15 cellular contexts compared by ENCODE assay signal in the genomic region with DNA sequence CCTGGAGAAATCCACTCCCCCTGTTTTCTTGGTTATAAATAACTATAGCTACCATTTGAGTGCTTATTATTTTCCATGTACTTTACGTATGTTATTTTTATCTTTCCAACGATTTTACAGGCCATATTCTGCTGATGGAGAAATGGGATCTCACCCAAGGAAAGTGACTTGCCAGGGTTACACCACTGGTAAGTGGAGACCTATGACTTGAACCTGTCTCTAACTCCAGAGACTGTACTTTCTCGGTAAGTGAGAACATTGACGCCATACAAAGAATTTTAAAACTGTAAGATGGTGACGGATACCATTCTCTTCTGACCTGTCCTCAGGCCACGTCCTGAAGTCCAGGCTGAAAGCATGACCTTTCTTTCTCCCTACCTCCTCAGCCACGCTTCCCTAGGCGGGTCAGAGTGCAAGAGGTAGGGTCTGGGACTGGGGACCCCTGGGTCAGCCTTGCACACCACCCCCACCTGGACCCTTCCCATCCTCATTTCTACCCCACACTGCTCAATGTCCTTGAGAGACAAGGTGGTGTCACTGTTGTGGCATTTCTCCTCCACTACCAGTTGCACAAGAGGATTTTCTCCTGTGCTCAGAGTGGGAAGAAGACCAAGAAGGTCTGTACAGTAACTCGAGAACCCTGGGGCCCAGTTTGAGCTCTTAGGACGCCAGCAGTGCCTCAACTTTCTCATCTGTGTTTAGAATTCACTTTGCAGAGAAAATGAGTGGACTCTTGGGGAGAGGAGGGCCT. TPM values are rescaled to one million over a fixed set of nuclear protein-coding genes. Genes with fewer than 3 reads are reported as not detected.
DNase-seq lines count a peak whose midpoint lies in the region; TF ChIP-seq lines count a peak whose summit lies in the region.
"Had no signal": no experiment of that assay in that cellular context is flagged by ENCODE, and none has a peak within 500 bp of the region (broad histone marks: within the 10 kb centered on the region; RNA-seq: fewer than 3 reads in every experiment).

No MANE protein-coding gene starts in this region.

- H3K9ac ChIP-seq in NT2/D1 (ENCODE audit: insufficient read length, low read depth) = peak overlapping the region; percentile 77
- no peak overlapping the region for H3K9ac ChIP-seq in iPS-18a (ENCODE audit: low read length)

- no peaks in the 10 kb centered on the region for H3K9me3 Mint-ChIP-seq in Calu3 (ENCODE audit: low read depth, unreplicated experiment)
- H3K9me3 Mint-ChIP-seq: activated CD4-positive, alpha-beta T cell treated with anti-CD3 and anti-CD28 coated beads, Interleukin-2, amount 10 ng/mL, durations not matched to agents 7 days and 5 days had no signal

- H3K27me3 ChIP-seq in NT2/D1 (ENCODE audit: insufficient read depth, insufficient read length) (peaks cover 80% of the 10 kb centered on the region), iPS-18a (ENCODE audit: control insufficient read depth, insufficient read depth, low read length) (peaks cover 91% of the 10 kb centered on the region), sigmoid colon (no peaks in the 10 kb centered on the region)
- H3K27me3 ChIP-seq: pancreas had no signal

- H3K79me2 ChIP-seq in OCI-LY7 (ENCODE audit: insufficient read depth, low read depth, low read length) = no peaks in the 10 kb centered on the region

- no peak overlapping the region for H3K27ac Mint-ChIP-seq in Calu3 (ENCODE audit: unreplicated experiment)
- H3K27ac Mint-ChIP-seq: activated CD4-positive, alpha-beta T cell treated with anti-CD3 and anti-CD28 coated beads, Interleukin-2, amount 10 ng/mL, durations not matched to agents 7 days and 5 days; CD4-positive, CD25-positive, alpha-beta regulatory T cell had no signal

- H3K9me3 ChIP-seq in NT2/D1 (ENCODE audit: insufficient read depth, low read length) = peaks cover 5% of the 10 kb centered on the region; the same call in 1 of the 2 replicates
- H3K9me3 ChIP-seq in iPS-18a (ENCODE audit: control insufficient read depth, low read depth, low read length) = no peaks in the 10 kb centered on the region
- no peaks in the 10 kb centered on the region for H3K9me3 ChIP-seq in sigmoid colon
- no peaks in the 10 kb centered on the region for H3K9me3 ChIP-seq in OCI-LY7 (ENCODE audit: low read length)
- H3K9me3 ChIP-seq: pancreas had no signal

- POLR2A ChIA-PET in OCI-LY7 (lab: Charles Lee) = interaction anchor here (0.9 kb wide), 1 partner anchor 611 kb away, joined by 3 read pairs; no protein-coding TSS in a partner anchor

- no peak overlapping the region for H3K4me2 ChIP-seq in OCI-LY7 (ENCODE audit: low read length)

- no peaks in the 10 kb centered on the region for H3K36me3 ChIP-seq in NT2/D1 (ENCODE audit: insufficient read depth, insufficient read length, low read length)
- H3K36me3 ChIP-seq in iPS-18a (ENCODE audit: control insufficient read depth, low read depth, low read length) = no peaks in the 10 kb centered on the region
- H3K36me3 ChIP-seq in sigmoid colon = no peaks in the 10 kb centered on the region
- no peaks in the 10 kb centered on the region for H3K36me3 ChIP-seq in OCI-LY7 (ENCODE audit: insufficient read depth, low read length)
- H3K36me3 ChIP-seq: pancreas had no signal

- no peaks in the 10 kb centered on the region for H3K9me2 ChIP-seq in OCI-LY7 (ENCODE audit: insufficient read depth, low read length)

- TF ChIP-seq EP300 in sigmoid colon (IDR thresholded peaks at IDR 0.05) = no peak

- WGBS in sigmoid colon, 2 donors = 86 to 91% methylated on average over 10 of the region's 10 CpGs

- H3K4me1 ChIP-seq in NT2/D1 (ENCODE audit: insufficient read depth, insufficient read length) (peaks cover 9% of the 10 kb centered on the region), iPS-18a (ENCODE audit: control insufficient read depth, low read depth, low read length) (no peaks in the 10 kb centered on the region), sigmoid colon (peaks cover 0 to 47% (median 36%) of the 10 kb centered on the region in 4 donors), OCI-LY7 (ENCODE audit: insufficient read depth, low read length, poor library complexity, severe bottlenecking) (peaks cover 9% of the 10 kb centered on the region)

- CTCF ChIA-PET in Calu3 (lab: Charles Lee) (no interaction called here), OCI-LY7 (lab: Charles Lee; ENCODE audit: unreplicated experiment) (no interaction called here)

- intact Hi-C loops in Calu3 (cut with micrococcal nuclease; ENCODE audit: unreplicated experiment) = no loop called here
- intact Hi-C loops in sigmoid colon (cut with DNase I) = loop anchor here (5.0 kb wide), 2 partner anchors 153 to 908 kb away; a partner anchor contains a TSS
- intact Hi-C loops in OCI-LY7 (cut with micrococcal nuclease; ENCODE audit: unreplicated experiment) = loop anchor here (5.0 kb wide), 1 partner anchor 148 kb away; no protein-coding TSS in a partner anchor

- H3K36me3 Mint-ChIP-seq in Calu3 (ENCODE audit: insufficient read depth, unreplicated experiment) = peaks cover 20% of the 10 kb centered on the region
- H3K36me3 Mint-ChIP-seq: CD4-positive, CD25-positive, alpha-beta regulatory T cell had no signal

- H4K20me1 ChIP-seq in OCI-LY7 (ENCODE audit: insufficient read depth, low read length) = no peaks in the 10 kb centered on the region

- H3K27me3 Mint-ChIP-seq in Calu3 (ENCODE audit: unreplicated experiment) = peaks cover 14% of the 10 kb centered on the region

- H3K4me1 Mint-ChIP-seq in Calu3 (ENCODE audit: low read depth, unreplicated experiment) = peaks cover 22% of the 10 kb centered on the region

- peak overlapping the region; percentile 57 for H3K4me3 Mint-ChIP-seq in Calu3 (ENCODE audit: low read depth, unreplicated experiment)

- BruUV-seq in Calu3 (replicated peaks; lab: Mats Ljungman, UMichigan) (no TSS peak), OCI-LY7 (replicated peaks; lab: Mats Ljungman, UMichigan) (no TSS peak)

- H3K4me3 ChIP-seq in NT2/D1 (ENCODE audit: insufficient read length, low read depth) (peak overlapping the region; percentile 58), iPS-18a (ENCODE audit: low read length) (peak overlapping the region; percentile 53), sigmoid colon (no peak overlapping the region), OCI-LY7 (ENCODE audit: low read depth, low read length, poor library complexity, severe bottlenecking) (no peak overlapping the region)

- no peak for TF ChIP-seq POLR2A in sigmoid colon (IDR thresholded peaks at IDR 0.05)

- H3K27ac ChIP-seq in iPS-18a (ENCODE audit: low read length) (no peak overlapping the region), sigmoid colon (peak overlapping the region; percentile 90 to 96 (median 93)), OCI-LY7 (ENCODE audit: low read depth, low read length, poor library complexity, severe bottlenecking) (no peak overlapping the region)

- TF ChIP-seq CTCF in Calu3 (IDR thresholded peaks at IDR 0.05; ENCODE audit: unreplicated experiment) (no peak), sigmoid colon (IDR thresholded peaks at IDR 0.05) (no peak), OCI-LY7 (conservative IDR thresholded peaks at IDR 0.05; ENCODE audit: low read length) (no peak)

- no peak overlapping the region for H2AFZ ChIP-seq in OCI-LY7 (ENCODE audit: low read length)

- no peak for DNase-seq in Calu3
- no peak for DNase-seq in NT2/D1 (ENCODE audit: low read depth, low spot score)
- no peak for DNase-seq in sigmoid colon
- no peak for DNase-seq in NCI-H510A treated with DMSO at 0.1 percent for 48 hours (lab: John Stamatoyannopoulos, UW)
- DNase-seq in pons (ENCODE audit: low spot score) = no peak
- no peak for DNase-seq in central memory CD4-positive, alpha-beta T cell
- no peak for DNase-seq in OCI-LY7 (ENCODE audit: low spot score)
- DNase-seq: activated CD4-positive, alpha-beta T cell treated with anti-CD3 and anti-CD28 coated beads, Interleukin-2, amount 10 ng/mL, durations not matched to agents 7 days and 5 days; activated gamma-delta T cell treated with Interleukin-2 at 50 U/mL for 16 hours; CD4-positive, CD25-positive, alpha-beta regulatory T cell; NCI-H1436 treated with DMSO at 0.1 percent for 48 hours; stimulated activated CD4-positive, alpha-beta T cell treated with anti-CD3 and anti-CD28 coated beads, Interleukin-4, amount 100 ng/mL, for 1 hour; stimulated activated naive CD4-positive, alpha-beta T cell treated with Interleukin-2 at 50 U/mL for 16 hours had no signal

RNA-seq across cellular contexts. Expression of a gene that starts 49.2 kb away (rescaled TPM):
- total RNA-seq in Calu3 (2022) (0.24 and 0.34 TPM in 2 replicates), sigmoid colon (10 to 100 TPM; 15.9 to 58.7 (median 32.1) TPM), OCI-LY7 (2022) (not detected in 2 replicates)
- 10 to 100 TPM in 1 of 3 donors, 1 to 10 TPM in 2; 1.8 to 10.2 (median 8.4) TPM for polyA plus RNA-seq in sigmoid colon
- not detected in 2 replicates for total RNA-seq in OCI-LY7 (2014; rRNA removed; shearing (Covaris generic))

Comparison
In these comparisons a context has a peak if more than half of its experiments do, and no peak if none do; other contexts are left out.
1. H3K4me3 ChIP-seq: peak in NT2/D1 (single experiment) and iPS-18a (single experiment); none in sigmoid colon (0 of 4) and OCI-LY7 (single experiment).
2. H3K27ac ChIP-seq: peak in sigmoid colon (4 of 4); none in iPS-18a (single experiment) and OCI-LY7 (single experiment).
3. RNA of a gene that starts 49.2 kb away (total RNA-seq): 15.9 to 58.7 TPM in sigmoid colon; 0.24 to 0.34 TPM in Calu3 and not detected in OCI-LY7; every median in the first group is over 10 times any median in the second.